In genomic region chr21:18253809-18254208, GRCh38 we compare ENCODE assay signal across 36 cellular contexts. TPM values are rescaled to one million over a fixed set of nuclear protein-coding genes. Genes with fewer than 3 reads are reported as not detected.
"Had no signal": no experiment of that assay in that cellular context is flagged by ENCODE, and none has a peak within 500 bp of the region (broad histone marks: within the 10 kb centered on the region; RNA-seq: fewer than 3 reads in every experiment).

No MANE protein-coding gene starts in this region.

- H3K27me3 Mint-ChIP-seq: activated B cell treated with CpG ODN at 0.5 μM for 24 hours; activated CD4-positive, alpha-beta memory T cell treated with anti-CD3 and anti-CD28 coated beads for 36 hours; activated CD4-positive, alpha-beta T cell treated with anti-CD3 and anti-CD28 coated beads, Interleukin-2, amount 10 ng/mL, durations not matched to agents 24 days and 14 days; activated CD8-positive, alpha-beta T cell treated with anti-CD3 and anti-CD28 coated beads for 36 hours; activated naive CD8-positive, alpha-beta T cell treated with anti-CD3 and anti-CD28 coated beads for 36 hours; activated T-helper 17 cell treated with anti-CD3 and anti-CD28 coated beads, Interleukin-2, amount 50 U/mL, for 72 hours; central memory CD8-positive, alpha-beta T cell had no signal

- H3K4me3 Mint-ChIP-seq: activated B cell treated with CpG ODN at 0.5 μM for 24 hours; activated CD4-positive, alpha-beta memory T cell treated with anti-CD3 and anti-CD28 coated beads for 36 hours; activated CD4-positive, alpha-beta T cell treated with anti-CD3 and anti-CD28 coated beads, Interleukin-2, amount 10 ng/mL, durations not matched to agents 24 days and 14 days; activated CD8-positive, alpha-beta T cell treated with anti-CD3 and anti-CD28 coated beads for 36 hours; activated naive CD4-positive, alpha-beta T cell treated with anti-CD3 and anti-CD28 coated beads for 36 hours; activated naive CD8-positive, alpha-beta T cell treated with anti-CD3 and anti-CD28 coated beads for 36 hours; activated T-cell treated with anti-CD3 and anti-CD28 coated beads, Interleukin-2, amount 50 U/mL, for 4 hours; activated T-cell treated with anti-CD3 and anti-CD28 coated beads, Interleukin-2, amount 50 U/mL, for 72 hours; activated T-helper 1 cell treated with anti-CD3 and anti-CD28 coated beads, Interleukin-12 subunit alpha, Interleukin-12 subunit beta, Interleukin-2, Interleukin-4 antibody, amounts not matched to agents 30 ng/mL and 10 ng/mL and 1 ng/mL, durations not matched to agents 14 hours and 24 hours and 36 hours; activated T-helper 17 cell treated with anti-CD3 and anti-CD28 coated beads, Interleukin-2, amount 50 U/mL, for 72 hours; central memory CD8-positive, alpha-beta T cell; T-helper 1 cell treated with Interleukin-12 subunit alpha and Interleukin-12 subunit beta and Interleukin-4 antibody, amounts not matched to agents 30 μg/mL and 1 μg/mL, for 36 hours; T-helper 2 cell treated with Interferon-gamma antibody and Interleukin-4, amounts not matched to agents 5 μg/mL and 100 μg/mL, for 36 hours had no signal

- H3K36me3 ChIP-seq: ascending aorta, cardiac muscle cell had no signal

- H3K27ac Mint-ChIP-seq: activated B cell treated with CpG ODN at 0.5 μM for 24 hours; activated CD4-positive, alpha-beta memory T cell treated with anti-CD3 and anti-CD28 coated beads for 36 hours; activated CD4-positive, alpha-beta T cell treated with anti-CD3 and anti-CD28 coated beads, Interleukin-2, amount 10 ng/mL, durations not matched to agents 24 days and 14 days; activated CD8-positive, alpha-beta T cell treated with anti-CD3 and anti-CD28 coated beads for 36 hours; activated naive CD4-positive, alpha-beta T cell treated with anti-CD3 and anti-CD28 coated beads for 36 hours; activated naive CD4-positive, alpha-beta T cell treated with anti-CD3 and anti-CD28 coated beads, Interleukin-2, amount 50 U/mL, for 72 hours; activated naive CD8-positive, alpha-beta T cell treated with anti-CD3 and anti-CD28 coated beads for 36 hours; activated T-cell treated with anti-CD3 and anti-CD28 coated beads, Interleukin-2, amount 50 U/mL, for 72 hours; activated T-helper 1 cell treated with anti-CD3 and anti-CD28 coated beads, Interleukin-12 subunit alpha, Interleukin-12 subunit beta, Interleukin-2, Interleukin-4 antibody, amounts not matched to agents 30 ng/mL and 10 ng/mL and 1 ng/mL, durations not matched to agents 14 hours and 24 hours and 36 hours; activated T-helper 17 cell treated with anti-CD3 and anti-CD28 coated beads, Interleukin-2, amount 50 U/mL, for 72 hours; T-helper 1 cell treated with Interleukin-12 subunit alpha and Interleukin-12 subunit beta and Interleukin-4 antibody, amounts not matched to agents 30 μg/mL and 1 μg/mL, for 36 hours; T-helper 2 cell treated with Interferon-gamma antibody and Interleukin-4, amounts not matched to agents 5 μg/mL and 100 μg/mL, for 36 hours had no signal

- H3K9me3 ChIP-seq: ascending aorta had no signal

- ATAC-seq: activated CD8-positive, alpha-beta T cell treated with anti-CD3 and anti-CD28 coated beads for 36 hours; activated naive CD4-positive, alpha-beta T cell treated with anti-CD3 and anti-CD28 coated beads, Interleukin-2, amount 50 U/mL, for 72 hours; activated T-cell treated with anti-CD3 and anti-CD28 coated beads, Interleukin-2, amount 50 U/mL, for 4 hours; activated T-cell treated with anti-CD3 and anti-CD28 coated beads, Interleukin-2, amount 50 U/mL, for 72 hours; activated T-helper 17 cell treated with anti-CD3 and anti-CD28 coated beads, Interleukin-2, amount 50 U/mL, for 72 hours had no signal

- H3K9me3 Mint-ChIP-seq: activated B cell treated with CpG ODN at 0.5 μM for 24 hours; activated CD4-positive, alpha-beta memory T cell treated with anti-CD3 and anti-CD28 coated beads for 36 hours; activated CD4-positive, alpha-beta T cell treated with anti-CD3 and anti-CD28 coated beads, Interleukin-2, amount 10 ng/mL, durations not matched to agents 24 days and 14 days; activated CD8-positive, alpha-beta T cell treated with anti-CD3 and anti-CD28 coated beads for 36 hours; activated naive CD4-positive, alpha-beta T cell treated with anti-CD3 and anti-CD28 coated beads, Interleukin-2, amount 50 U/mL, for 72 hours; activated naive CD8-positive, alpha-beta T cell treated with anti-CD3 and anti-CD28 coated beads for 36 hours; activated T-cell treated with anti-CD3 and anti-CD28 coated beads, Interleukin-2, amount 50 U/mL, for 4 hours; activated T-cell treated with anti-CD3 and anti-CD28 coated beads, Interleukin-2, amount 50 U/mL, for 72 hours; activated T-helper 1 cell treated with anti-CD3 and anti-CD28 coated beads, Interleukin-12 subunit alpha, Interleukin-12 subunit beta, Interleukin-2, Interleukin-4 antibody, amounts not matched to agents 30 ng/mL and 10 ng/mL and 1 ng/mL, durations not matched to agents 14 hours and 24 hours and 36 hours; activated T-helper 17 cell treated with anti-CD3 and anti-CD28 coated beads, Interleukin-2, amount 50 U/mL, for 72 hours; brain; central memory CD8-positive, alpha-beta T cell; T-helper 1 cell treated with Interleukin-12 subunit alpha and Interleukin-12 subunit beta and Interleukin-4 antibody, amounts not matched to agents 30 μg/mL and 1 μg/mL, for 36 hours; T-helper 2 cell treated with Interferon-gamma antibody and Interleukin-4, amounts not matched to agents 5 μg/mL and 100 μg/mL, for 36 hours had no signal

- H3K27ac ChIP-seq: ascending aorta, cardiac muscle cell, VCaP had no signal

- H3K27me3 ChIP-seq: ascending aorta, cardiac muscle cell had no signal

- H3K4me1 ChIP-seq: ascending aorta had no signal

- H3K36me3 Mint-ChIP-seq: activated CD4-positive, alpha-beta memory T cell treated with anti-CD3 and anti-CD28 coated beads for 36 hours; activated naive CD4-positive, alpha-beta T cell treated with anti-CD3 and anti-CD28 coated beads, Interleukin-2, amount 50 U/mL, for 72 hours; activated naive CD8-positive, alpha-beta T cell treated with anti-CD3 and anti-CD28 coated beads for 36 hours had no signal

- H3K4me3 ChIP-seq: ascending aorta, cardiac muscle cell had no signal

- H3K4me1 Mint-ChIP-seq: activated B cell treated with CpG ODN at 0.5 μM for 24 hours; activated CD4-positive, alpha-beta T cell treated with anti-CD3 and anti-CD28 coated beads, Interleukin-2, amount 10 ng/mL, durations not matched to agents 24 days and 14 days; activated naive CD8-positive, alpha-beta T cell treated with anti-CD3 and anti-CD28 coated beads for 36 hours; activated T-helper 17 cell treated with anti-CD3 and anti-CD28 coated beads, Interleukin-2, amount 50 U/mL, for 72 hours; central memory CD8-positive, alpha-beta T cell had no signal

- DNase-seq: activated B cell treated with CpG ODN at 0.5 μM for 24 hours; activated CD4-positive, alpha-beta memory T cell treated with anti-CD3 and anti-CD28 coated beads for 36 hours; activated CD4-positive, alpha-beta T cell treated with anti-CD3 and anti-CD28 coated beads for 4 hours; activated CD4-positive, alpha-beta T cell treated with anti-CD3 and anti-CD28 coated beads, Interleukin-2, amount 10 ng/mL, durations not matched to agents 24 days and 14 days; activated CD4-positive, alpha-beta T cell treated with anti-CD3 and anti-CD28 coated beads, Interleukin-2, amount 50 U/mL, for 1 hour; activated CD4-positive, alpha-beta T cell treated with anti-CD3 and anti-CD28 coated beads, Interleukin-2, amount 50 U/mL, for 4 hours; activated CD4-positive, CD25-positive, alpha-beta regulatory T cell treated with anti-CD3 and anti-CD28 coated beads, Interleukin-2, amount 50 U/mL, for 72 hours; activated CD8-positive, alpha-beta memory T cell treated with anti-CD3 and anti-CD28 coated beads, Interleukin-2, amount 50 U/mL, for 4 hours; activated CD8-positive, alpha-beta T cell treated with anti-CD3 and anti-CD28 coated beads for 36 hours; activated effector memory CD4-positive, alpha-beta T cell treated with anti-CD3 and anti-CD28 coated beads, Interleukin-2, amount 50 U/mL, for 16 hours; activated gamma-delta T cell treated with Interleukin-2 at 50 U/mL for 16 hours; activated naive CD4-positive, alpha-beta T cell; activated naive CD4-positive, alpha-beta T cell treated with anti-CD3 and anti-CD28 coated beads for 36 hours; activated naive CD4-positive, alpha-beta T cell treated with anti-CD3 and anti-CD28 coated beads, Interleukin-2, amount 50 U/mL, for 16 hours; activated naive CD8-positive, alpha-beta T cell treated with anti-CD3 and anti-CD28 coated beads for 36 hours; activated T-cell treated with anti-CD3 and anti-CD28 coated beads for 4 hours; activated T-cell treated with anti-CD3 and anti-CD28 coated beads, Interleukin-2, amount 50 U/mL, for 1 hour; activated T-cell treated with anti-CD3 and anti-CD28 coated beads, Interleukin-2, amount 50 U/mL, for 4 hours; activated T-cell treated with anti-CD3 and anti-CD28 coated beads, Interleukin-2, amount 50 U/mL, for 72 hours; amygdala; anterior cingulate cortex; caudate nucleus; T-helper 1 cell; T-helper 2 cell; T-helper 9 cell had no signal

RNA-seq across cellular contexts. Expression of gene CHODL, which starts 9.2 kb away (rescaled TPM):
- total RNA-seq: activated CD4-positive, alpha-beta memory T cell treated with anti-CD3 and anti-CD28 coated beads for 36 hours; activated CD4-positive, alpha-beta T cell treated with anti-CD3 and anti-CD28 coated beads, Interleukin-2, amount 10 ng/mL, durations not matched to agents 24 days and 14 days; activated CD8-positive, alpha-beta T cell treated with anti-CD3 and anti-CD28 coated beads for 36 hours; activated naive CD4-positive, alpha-beta T cell treated with anti-CD3 and anti-CD28 coated beads for 36 hours; activated naive CD4-positive, alpha-beta T cell treated with anti-CD3 and anti-CD28 coated beads, Interleukin-2, amount 50 U/mL, for 72 hours; activated T-cell treated with anti-CD3 and anti-CD28 coated beads, Interleukin-2, amount 50 U/mL, for 4 hours; activated T-helper 1 cell treated with anti-CD3 and anti-CD28 coated beads, Interleukin-12 subunit alpha, Interleukin-12 subunit beta, Interleukin-2, Interleukin-4 antibody, amounts not matched to agents 30 ng/mL and 10 ng/mL and 1 ng/mL, durations not matched to agents 14 hours and 24 hours and 36 hours; ascending aorta; bronchial epithelial cell had no signal
